24 cellular contexts compared by ENCODE assay signal in genomic region chr7:36157506-36158320, GRCh38. TPM values are rescaled to one million over a fixed set of nuclear protein-coding genes. Genes with fewer than 3 reads are reported as not detected.
A peak's percentile ranks its signal among the peaks of the same experiment; 100 is the strongest.
DNase-seq lines count a peak whose midpoint lies in the region; ATAC-seq, FAIRE-seq and TF ChIP-seq lines count a peak whose summit lies in the region.
"Had no signal": no experiment of that assay in that cellular context is flagged by ENCODE, and none has a peak within 500 bp of the region (broad histone marks: within the 10 kb centered on the region; RNA-seq: fewer than 3 reads in every experiment).

No MANE protein-coding gene starts in this region.

- H3K4me1 Mint-ChIP-seq in T-helper 17 cell (peaks cover 42% of the 10 kb centered on the region), type B pancreatic cell (ENCODE audit: unreplicated experiment) (peaks cover 48% of the 10 kb centered on the region)

- FAIRE-seq in keratinocyte (lab: Jason Lieb, UNC): peak; percentile 88
- FAIRE-seq in pancreas (lab: Jason Lieb, UNC): no peak
- FAIRE-seq: frontal cortex, HTR-8/SVneo had no signal

- H3K9ac ChIP-seq in Loucy (ENCODE audit: low read depth, low read length, poor library complexity, severe bottlenecking): peak overlapping the region; percentile 5
- H3K9ac ChIP-seq in keratinocyte (ENCODE audit: control insufficient read depth, extremely low read depth, insufficient read depth, low read length): no peak overlapping the region
- H3K9ac ChIP-seq: parathyroid adenoma had no signal

- H3K9me3 Mint-ChIP-seq in type B pancreatic cell: no peaks in the 10 kb centered on the region
- H3K9me3 Mint-ChIP-seq: activated CD4-positive, alpha-beta T cell treated with anti-CD3 and anti-CD28 coated beads, Interleukin-2, amount 10 ng/mL, durations not matched to agents 24 days and 14 days; dendritic cell treated with granulocyte-macrophage colony-stimulating factor and Interleukin-4, amounts not matched to agents 40 ng/mL and 50 ng/mL, for 4 days; natural killer cell; stimulated activated naive B cell treated with anti-CD40 and anti-IgM and Interleukin-4, amounts not matched to agents 10 μg/mL and 1 μg/mL and 100 μg/mL, for 72 hours; T-cell had no signal

- H3K9me3 ChIP-seq in Loucy (ENCODE audit: insufficient read depth, low read depth, low read length) (no peaks in the 10 kb centered on the region), T-helper 17 cell (ENCODE audit: control insufficient read depth, low read length, poor library complexity, severe bottlenecking) (no peaks in the 10 kb centered on the region), keratinocyte (ENCODE audit: control insufficient read depth, low read depth, low read length) (no peaks in the 10 kb centered on the region), pancreas (no peaks in the 10 kb centered on the region)
- H3K9me3 ChIP-seq: Caco-2, tibial artery had no signal

- intact Hi-C loops in pancreas (cut with DNase I): loop anchor here in 1 of 3 donors (10.0 kb wide), 1 partner anchor 127 kb away; no protein-coding TSS in a partner anchor

- no peaks in the 10 kb centered on the region for H3K9me1 ChIP-seq in keratinocyte (ENCODE audit: control insufficient read depth, extremely low read depth, insufficient read depth, low read length)

- H3K27me3 Mint-ChIP-seq in T-helper 17 cell: no peaks in the 10 kb centered on the region
- no peaks in the 10 kb centered on the region for H3K27me3 Mint-ChIP-seq in type B pancreatic cell
- H3K27me3 Mint-ChIP-seq: dendritic cell treated with granulocyte-macrophage colony-stimulating factor and Interleukin-4, amounts not matched to agents 40 ng/mL and 50 ng/mL, for 4 days; T-cell had no signal

- H3K27ac Mint-ChIP-seq in T-helper 17 cell (no peak overlapping the region), type B pancreatic cell (no peak overlapping the region)
- H3K27ac Mint-ChIP-seq: activated CD4-positive, alpha-beta T cell treated with anti-CD3 and anti-CD28 coated beads, Interleukin-2, amount 10 ng/mL, durations not matched to agents 24 days and 14 days; dendritic cell treated with granulocyte-macrophage colony-stimulating factor and Interleukin-4, amounts not matched to agents 40 ng/mL and 50 ng/mL, for 4 days; natural killer cell; stimulated activated naive B cell treated with anti-CD40 and anti-IgM and Interleukin-4, amounts not matched to agents 10 μg/mL and 1 μg/mL and 100 μg/mL, for 72 hours; T-cell had no signal

- dilution Hi-C loops in keratinocyte (cut with MboI; ENCODE audit: extremely low pct_ligation_motif_present, low sequenced_read_pairs): no loop called here

- DNase-seq in T-helper 17 cell (no peak), keratinocyte (ENCODE audit: low read depth, low spot score) (no peak), type B pancreatic cell (ENCODE audit: extremely low spot score, unreplicated experiment) (no peak), GM13977 (ENCODE audit: low spot score) (no peak), pancreas (no peak)
- DNase-seq: activated CD4-positive, alpha-beta T cell treated with anti-CD3 and anti-CD28 coated beads, Interleukin-2, amount 10 ng/mL, durations not matched to agents 24 days and 14 days; activated CD8-positive, alpha-beta memory T cell treated with anti-CD3 and anti-CD28 coated beads, Interleukin-2, amount 50 U/mL, for 4 hours; Caco-2; natural killer cell; NCI-H1092 treated with DMSO at 0.1 percent for 48 hours; NCI-H2081 treated with DMSO at 0.1 percent for 48 hours; NCI-H510A; SHP77; stimulated activated CD4-positive, alpha-beta T cell treated with anti-CD3 and anti-CD28 coated beads, Interleukin-2, amount 100 ng/mL, for 24 hours; stimulated activated naive B cell treated with anti-CD40 and anti-IgM and Interleukin-4, amounts not matched to agents 10 μg/mL and 1 μg/mL and 100 μg/mL, for 72 hours; T-cell; tibial artery had no signal

- in situ Hi-C loops in GM13977 (cut with MboI; ENCODE audit: low pct_unique_long_range_greater_than_20kb, low sequenced_read_pairs, unreplicated experiment): no loop called here

- H3K36me3 ChIP-seq in Loucy (ENCODE audit: insufficient read depth, low read length) (no peaks in the 10 kb centered on the region), keratinocyte (ENCODE audit: control insufficient read depth in 2 of 2, extremely low read depth in 1 of 2, insufficient read depth in 2 of 2, low read length in 2 of 2) (no peaks in the 10 kb centered on the region), pancreas (no peaks in the 10 kb centered on the region)
- H3K36me3 ChIP-seq: tibial artery had no signal

- peaks cover 56% of the 10 kb centered on the region for H3K79me2 ChIP-seq in Loucy (ENCODE audit: insufficient read depth, low read length)
- no peaks in the 10 kb centered on the region for H3K79me2 ChIP-seq in keratinocyte (ENCODE audit: control insufficient read depth, insufficient read depth, low read length)

- peak overlapping the region; percentile 86 for H3K4me3 ChIP-seq in Loucy (ENCODE audit: low read length, poor library complexity, severe bottlenecking)
- H3K4me3 ChIP-seq in keratinocyte (ENCODE audit: control insufficient read depth in 2 of 3, extremely low read depth in 1 of 3, insufficient read depth in 2 of 3, low read depth in 1 of 3, low read length in 3 of 3): no peak overlapping the region
- H3K4me3 ChIP-seq in pancreas: peak overlapping the region in 1 of 4 donors; percentile 52

- no peaks in the 10 kb centered on the region for H3K9me2 ChIP-seq in Loucy (replicated peaks; ENCODE audit: low read depth, low read length)

- H4K20me1 ChIP-seq in Loucy (ENCODE audit: insufficient read depth, low read length, poor library complexity, severe bottlenecking): no peaks in the 10 kb centered on the region
- H4K20me1 ChIP-seq in keratinocyte (ENCODE audit: control insufficient read depth, extremely low read depth, insufficient read depth, low read length): no peaks in the 10 kb centered on the region

- H3K27ac ChIP-seq in keratinocyte (ENCODE audit: control insufficient read depth, insufficient read depth, low read length) (no peak overlapping the region), pancreas (no peak overlapping the region)
- H3K27ac ChIP-seq: parathyroid adenoma had no signal

- no peaks in the 10 kb centered on the region for H3K27me3 ChIP-seq in Loucy (ENCODE audit: insufficient read depth, low read length, poor library complexity, severe bottlenecking)
- no peaks in the 10 kb centered on the region for H3K27me3 ChIP-seq in keratinocyte (ENCODE audit: control insufficient read depth, extremely low read depth, insufficient read depth, low read length)
- no peaks in the 10 kb centered on the region for H3K27me3 ChIP-seq in pancreas
- H3K27me3 ChIP-seq: tibial artery had no signal

- H3K4me3 Mint-ChIP-seq in T-helper 17 cell (peak overlapping the region; percentile 43), type B pancreatic cell (peak overlapping the region; percentile 86)
- H3K4me3 Mint-ChIP-seq: activated CD4-positive, alpha-beta T cell treated with anti-CD3 and anti-CD28 coated beads, Interleukin-2, amount 10 ng/mL, durations not matched to agents 24 days and 14 days; dendritic cell treated with granulocyte-macrophage colony-stimulating factor and Interleukin-4, amounts not matched to agents 40 ng/mL and 50 ng/mL, for 4 days; natural killer cell; stimulated activated naive B cell treated with anti-CD40 and anti-IgM and Interleukin-4, amounts not matched to agents 10 μg/mL and 1 μg/mL and 100 μg/mL, for 72 hours; T-cell had no signal

- WGBS in pancreas, 2 donors: 83 to 86% methylated on average over 9 of the region's 9 CpGs

- H3K4me1 ChIP-seq in Loucy (ENCODE audit: insufficient read depth, low read length, poor library complexity, severe bottlenecking) (peaks cover 90% of the 10 kb centered on the region), keratinocyte (ENCODE audit: control insufficient read depth, extremely low read depth, insufficient read depth, low read length) (peaks cover 37% of the 10 kb centered on the region), pancreas (peaks cover 16 to 54% (median 32%) of the 10 kb centered on the region in 3 donors)

- H2AFZ ChIP-seq in Loucy (ENCODE audit: low read length) (no peak overlapping the region), keratinocyte (ENCODE audit: control insufficient read depth, low read length) (no peak overlapping the region)
- H2AFZ ChIP-seq: parathyroid adenoma had no signal

- TF ChIP-seq CTCF in Loucy (conservative IDR thresholded peaks at IDR 0.05; ENCODE audit: low read length) (no peak), keratinocyte (optimal IDR thresholded peaks at IDR 0.05 in 1 of 3, IDR thresholded peaks at IDR 0.05 in 1 of 3, conservative IDR thresholded peaks at IDR 0.05 in 1 of 3; ENCODE audit: extremely low read depth in 1 of 3, insufficient read depth in 2 of 3, low read length in 3 of 3) (no peak), type B pancreatic cell (conservative IDR thresholded peaks at IDR 0.05) (no peak), GM13977 (IDR thresholded peaks at IDR 0.05; ENCODE audit: extremely low read depth, insufficient read depth, missing control alignments) (no peak), pancreas (IDR thresholded peaks at IDR 0.05) (no peak)

- no peak for ATAC-seq in T-helper 17 cell
- no peak for ATAC-seq in GM21447 (IDR thresholded peaks at IDR 0.05; ENCODE audit: unreplicated experiment)
- no peak for ATAC-seq in pancreas
- ATAC-seq: HCT116; natural killer cell; stimulated activated naive B cell treated with anti-CD40 and anti-IgM and Interleukin-4, amounts not matched to agents 10 μg/mL and 1 μg/mL and 100 μg/mL, for 72 hours; T-cell had no signal

- H3K4me2 ChIP-seq in Loucy (ENCODE audit: low read depth, low read length, poor library complexity, severe bottlenecking) (peak overlapping the region; percentile 79), keratinocyte (ENCODE audit: control insufficient read depth, extremely low read depth, insufficient read depth, low read depth, low read length) (peak overlapping the region; percentile 25)

- H3F3A ChIP-seq in Loucy (ENCODE audit: low read depth): no peaks in the 10 kb centered on the region

- H3K36me3 Mint-ChIP-seq in T-helper 17 cell (ENCODE audit: low read depth): peaks cover 3% of the 10 kb centered on the region
- H3K36me3 Mint-ChIP-seq in type B pancreatic cell: peaks cover 25% of the 10 kb centered on the region
- H3K36me3 Mint-ChIP-seq: natural killer cell; stimulated activated naive B cell treated with anti-CD40 and anti-IgM and Interleukin-4, amounts not matched to agents 10 μg/mL and 1 μg/mL and 100 μg/mL, for 72 hours had no signal

RNA-seq across cellular contexts. Expression of gene EEPD1, which starts 4.7 kb away (rescaled TPM):
- total RNA-seq in T-helper 17 cell (10 to 100 TPM; 15.7 to 20.7 TPM), type B pancreatic cell (ENCODE audit: low replicate concordance) (3.8 and 35.8 TPM in 2 replicates), pancreas (10 to 100 TPM in 2 of 6 donors, 1 to 10 TPM in 4; 7.1 to 13.0 (median 8.9) TPM)
- polyA plus RNA-seq in keratinocyte (1.1 to 2.6 TPM (median 1.2 TPM) in 3 replicates), pancreas (10 to 100 TPM; 29.8 to 60.5 TPM)
- 9.6 TPM for polyA plus RNA-seq in keratinocyte (2011; ENCODE audit: low read depth)
- 0.63 and 1.5 TPM in 2 replicates for polyA plus RNA-seq in keratinocyte (2011; cell fraction: cytosol; rRNA removed)
- polyA plus RNA-seq in keratinocyte (2011; cell fraction: nucleus; rRNA removed): 3.2 and 3.5 TPM in 2 replicates
- polyA plus RNA-seq in keratinocyte (2012; ENCODE audit: low replicate concordance): 1.9 and 7.4 TPM in 2 replicates
- 0.79 to 3.4 TPM (median 1.5 TPM) in 3 replicates for polyA minus RNA-seq in keratinocyte
- polyA minus RNA-seq in keratinocyte (2011; cell fraction: cytosol; rRNA and poly(A)+ RNA removed): 2.1 TPM
- 2.0 and 2.3 TPM in 2 replicates for polyA minus RNA-seq in keratinocyte (2011; cell fraction: nucleus; rRNA and poly(A)+ RNA removed)
